Comparison of ENCODE assay signal across 1 cellular context in the genomic region with DNA sequence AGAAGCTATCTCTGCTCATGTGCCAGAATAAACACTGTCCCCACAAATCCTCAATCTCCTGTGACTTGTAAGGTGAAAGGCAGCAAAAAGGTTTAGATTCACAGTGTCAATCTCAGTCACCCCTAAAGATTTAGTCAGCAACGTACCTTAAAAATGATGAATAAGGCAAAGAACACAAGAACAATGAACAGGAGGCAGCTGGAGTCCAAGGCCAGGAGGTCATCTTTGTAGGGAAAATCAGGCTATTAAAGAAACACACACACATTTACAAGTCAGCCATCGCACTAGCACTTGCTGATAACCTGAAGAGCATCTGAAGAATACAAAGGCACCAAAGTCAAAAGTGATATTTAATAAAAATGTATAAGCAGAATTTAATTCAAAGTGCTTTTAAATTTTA.
TF ChIP-seq lines count a peak whose summit lies in the region.

No MANE protein-coding gene starts in this region.

TF ChIP-seq in GM23338, 12 proteins besides CTCF, POLR2A, EP300 and RAD21 (continued from another document):
- TF ChIP-seq, protein P1, sequence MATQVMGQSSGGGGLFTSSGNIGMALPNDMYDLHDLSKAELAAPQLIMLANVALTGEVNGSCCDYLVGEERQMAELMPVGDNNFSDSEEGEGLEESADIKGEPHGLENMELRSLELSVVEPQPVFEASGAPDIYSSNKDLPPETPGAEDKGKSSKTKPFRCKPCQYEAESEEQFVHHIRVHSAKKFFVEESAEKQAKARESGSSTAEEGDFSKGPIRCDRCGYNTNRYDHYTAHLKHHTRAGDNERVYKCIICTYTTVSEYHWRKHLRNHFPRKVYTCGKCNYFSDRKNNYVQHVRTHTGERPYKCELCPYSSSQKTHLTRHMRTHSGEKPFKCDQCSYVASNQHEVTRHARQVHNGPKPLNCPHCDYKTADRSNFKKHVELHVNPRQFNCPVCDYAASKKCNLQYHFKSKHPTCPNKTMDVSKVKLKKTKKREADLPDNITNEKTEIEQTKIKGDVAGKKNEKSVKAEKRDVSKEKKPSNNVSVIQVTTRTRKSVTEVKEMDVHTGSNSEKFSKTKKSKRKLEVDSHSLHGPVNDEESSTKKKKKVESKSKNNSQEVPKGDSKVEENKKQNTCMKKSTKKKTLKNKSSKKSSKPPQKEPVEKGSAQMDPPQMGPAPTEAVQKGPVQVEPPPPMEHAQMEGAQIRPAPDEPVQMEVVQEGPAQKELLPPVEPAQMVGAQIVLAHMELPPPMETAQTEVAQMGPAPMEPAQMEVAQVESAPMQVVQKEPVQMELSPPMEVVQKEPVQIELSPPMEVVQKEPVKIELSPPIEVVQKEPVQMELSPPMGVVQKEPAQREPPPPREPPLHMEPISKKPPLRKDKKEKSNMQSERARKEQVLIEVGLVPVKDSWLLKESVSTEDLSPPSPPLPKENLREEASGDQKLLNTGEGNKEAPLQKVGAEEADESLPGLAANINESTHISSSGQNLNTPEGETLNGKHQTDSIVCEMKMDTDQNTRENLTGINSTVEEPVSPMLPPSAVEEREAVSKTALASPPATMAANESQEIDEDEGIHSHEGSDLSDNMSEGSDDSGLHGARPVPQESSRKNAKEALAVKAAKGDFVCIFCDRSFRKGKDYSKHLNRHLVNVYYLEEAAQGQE (IDR thresholded peaks at IDR 0.05; ENCODE audit: unreplicated experiment), result no peak
- TF ChIP-seq ZNF114 (CRISPR knock-in tag; IDR thresholded peaks at IDR 0.05) (no peak), CREB1 (CRISPR knock-in tag; IDR thresholded peaks at IDR 0.05; ENCODE audit: low read depth) (no peak), EZH2phosphoT487 (IDR thresholded peaks at IDR 0.05; ENCODE audit: unreplicated experiment) (no peak)
- TF ChIP-seq, protein P2, sequence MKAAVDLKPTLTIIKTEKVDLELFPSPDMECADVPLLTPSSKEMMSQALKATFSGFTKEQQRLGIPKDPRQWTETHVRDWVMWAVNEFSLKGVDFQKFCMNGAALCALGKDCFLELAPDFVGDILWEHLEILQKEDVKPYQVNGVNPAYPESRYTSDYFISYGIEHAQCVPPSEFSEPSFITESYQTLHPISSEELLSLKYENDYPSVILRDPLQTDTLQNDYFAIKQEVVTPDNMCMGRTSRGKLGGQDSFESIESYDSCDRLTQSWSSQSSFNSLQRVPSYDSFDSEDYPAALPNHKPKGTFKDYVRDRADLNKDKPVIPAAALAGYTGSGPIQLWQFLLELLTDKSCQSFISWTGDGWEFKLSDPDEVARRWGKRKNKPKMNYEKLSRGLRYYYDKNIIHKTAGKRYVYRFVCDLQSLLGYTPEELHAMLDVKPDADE (IDR thresholded peaks at IDR 0.05), result no peak
- TF ChIP-seq, protein P3, sequence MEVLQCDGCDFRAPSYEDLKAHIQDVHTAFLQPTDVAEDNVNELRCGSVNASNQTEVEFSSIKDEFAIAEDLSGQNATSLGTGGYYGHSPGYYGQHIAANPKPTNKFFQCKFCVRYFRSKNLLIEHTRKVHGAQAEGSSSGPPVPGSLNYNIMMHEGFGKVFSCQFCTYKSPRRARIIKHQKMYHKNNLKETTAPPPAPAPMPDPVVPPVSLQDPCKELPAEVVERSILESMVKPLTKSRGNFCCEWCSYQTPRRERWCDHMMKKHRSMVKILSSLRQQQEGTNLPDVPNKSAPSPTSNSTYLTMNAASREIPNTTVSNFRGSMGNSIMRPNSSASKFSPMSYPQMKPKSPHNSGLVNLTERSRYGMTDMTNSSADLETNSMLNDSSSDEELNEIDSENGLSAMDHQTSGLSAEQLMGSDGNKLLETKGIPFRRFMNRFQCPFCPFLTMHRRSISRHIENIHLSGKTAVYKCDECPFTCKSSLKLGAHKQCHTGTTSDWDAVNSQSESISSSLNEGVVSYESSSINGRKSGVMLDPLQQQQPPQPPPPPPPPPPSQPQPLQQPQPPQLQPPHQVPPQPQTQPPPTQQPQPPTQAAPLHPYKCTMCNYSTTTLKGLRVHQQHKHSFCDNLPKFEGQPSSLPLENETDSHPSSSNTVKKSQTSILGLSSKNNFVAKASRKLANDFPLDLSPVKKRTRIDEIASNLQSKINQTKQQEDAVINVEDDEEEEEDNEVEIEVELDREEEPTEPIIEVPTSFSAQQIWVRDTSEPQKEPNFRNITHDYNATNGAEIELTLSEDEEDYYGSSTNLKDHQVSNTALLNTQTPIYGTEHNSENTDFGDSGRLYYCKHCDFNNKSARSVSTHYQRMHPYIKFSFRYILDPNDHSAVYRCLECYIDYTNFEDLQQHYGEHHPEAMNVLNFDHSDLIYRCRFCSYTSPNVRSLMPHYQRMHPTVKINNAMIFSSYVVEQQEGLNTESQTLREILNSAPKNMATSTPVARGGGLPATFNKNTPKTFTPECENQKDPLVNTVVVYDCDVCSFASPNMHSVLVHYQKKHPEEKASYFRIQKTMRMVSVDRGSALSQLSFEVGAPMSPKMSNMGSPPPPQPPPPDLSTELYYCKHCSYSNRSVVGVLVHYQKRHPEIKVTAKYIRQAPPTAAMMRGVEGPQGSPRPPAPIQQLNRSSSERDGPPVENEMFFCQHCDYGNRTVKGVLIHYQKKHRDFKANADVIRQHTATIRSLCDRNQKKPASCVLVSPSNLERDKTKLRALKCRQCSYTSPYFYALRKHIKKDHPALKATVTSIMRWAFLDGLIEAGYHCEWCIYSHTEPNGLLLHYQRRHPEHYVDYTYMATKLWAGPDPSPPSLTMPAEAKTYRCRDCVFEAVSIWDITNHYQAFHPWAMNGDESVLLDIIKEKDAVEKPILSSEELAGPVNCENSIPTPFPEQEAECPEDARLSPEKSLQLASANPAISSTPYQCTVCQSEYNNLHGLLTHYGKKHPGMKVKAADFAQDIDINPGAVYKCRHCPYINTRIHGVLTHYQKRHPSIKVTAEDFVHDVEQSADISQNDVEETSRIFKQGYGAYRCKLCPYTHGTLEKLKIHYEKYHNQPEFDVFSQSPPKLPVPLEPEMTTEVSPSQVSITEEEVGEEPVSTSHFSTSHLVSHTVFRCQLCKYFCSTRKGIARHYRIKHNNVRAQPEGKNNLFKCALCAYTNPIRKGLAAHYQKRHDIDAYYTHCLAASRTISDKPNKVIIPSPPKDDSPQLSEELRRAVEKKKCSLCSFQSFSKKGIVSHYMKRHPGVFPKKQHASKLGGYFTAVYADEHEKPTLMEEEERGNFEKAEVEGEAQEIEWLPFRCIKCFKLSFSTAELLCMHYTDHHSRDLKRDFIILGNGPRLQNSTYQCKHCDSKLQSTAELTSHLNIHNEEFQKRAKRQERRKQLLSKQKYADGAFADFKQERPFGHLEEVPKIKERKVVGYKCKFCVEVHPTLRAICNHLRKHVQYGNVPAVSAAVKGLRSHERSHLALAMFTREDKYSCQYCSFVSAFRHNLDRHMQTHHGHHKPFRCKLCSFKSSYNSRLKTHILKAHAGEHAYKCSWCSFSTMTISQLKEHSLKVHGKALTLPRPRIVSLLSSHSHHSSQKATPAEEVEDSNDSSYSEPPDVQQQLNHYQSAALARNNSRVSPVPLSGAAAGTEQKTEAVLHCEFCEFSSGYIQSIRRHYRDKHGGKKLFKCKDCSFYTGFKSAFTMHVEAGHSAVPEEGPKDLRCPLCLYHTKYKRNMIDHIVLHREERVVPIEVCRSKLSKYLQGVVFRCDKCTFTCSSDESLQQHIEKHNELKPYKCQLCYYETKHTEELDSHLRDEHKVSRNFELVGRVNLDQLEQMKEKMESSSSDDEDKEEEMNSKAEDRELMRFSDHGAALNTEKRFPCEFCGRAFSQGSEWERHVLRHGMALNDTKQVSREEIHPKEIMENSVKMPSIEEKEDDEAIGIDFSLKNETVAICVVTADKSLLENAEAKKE (CRISPR knock-in tag; IDR thresholded peaks at IDR 0.05), result no peak
